ENCODE assay signal across 1 cellular context in genomic region chr2:216632952-216633615, GRCh38.
TF ChIP-seq lines count a peak whose summit lies in the region.

A gene with protein sequence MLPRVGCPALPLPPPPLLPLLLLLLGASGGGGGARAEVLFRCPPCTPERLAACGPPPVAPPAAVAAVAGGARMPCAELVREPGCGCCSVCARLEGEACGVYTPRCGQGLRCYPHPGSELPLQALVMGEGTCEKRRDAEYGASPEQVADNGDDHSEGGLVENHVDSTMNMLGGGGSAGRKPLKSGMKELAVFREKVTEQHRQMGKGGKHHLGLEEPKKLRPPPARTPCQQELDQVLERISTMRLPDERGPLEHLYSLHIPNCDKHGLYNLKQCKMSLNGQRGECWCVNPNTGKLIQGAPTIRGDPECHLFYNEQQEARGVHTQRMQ (plus strand): TSS chr2:216633420. CDS start chr2:216633524, 104 bp downstream.

TF ChIP-seq in WTC11, 78 proteins besides CTCF, POLR2A, EP300 and RAD21 (continued from another document and continues in another):
- no peak for TF ChIP-seq PRRX2 (CRISPR knock-in tag; IDR thresholded peaks at IDR 0.05)
- TF ChIP-seq RELA (CRISPR knock-in tag; IDR thresholded peaks at IDR 0.05; ENCODE audit: borderline replicate concordance), result no peak
- no peak for TF ChIP-seq TCF7 (CRISPR knock-in tag; IDR thresholded peaks at IDR 0.05; ENCODE audit: low read depth)
- TF ChIP-seq E2F1 (CRISPR knock-in tag; IDR thresholded peaks at IDR 0.05), result no peak
- TF ChIP-seq KAT7 (CRISPR knock-in tag; IDR thresholded peaks at IDR 0.05; ENCODE audit: borderline replicate concordance), result peak; percentile 50; the same call in 1 of the 2 replicates
- no peak for TF ChIP-seq GRHL2 (CRISPR knock-in tag; IDR thresholded peaks at IDR 0.05; ENCODE audit: insufficient replicate concordance, severe bottlenecking)
- TF ChIP-seq ZNF121 (CRISPR knock-in tag; IDR thresholded peaks at IDR 0.05), result no peak
- peak; percentile 57 for TF ChIP-seq FOXK1 (CRISPR knock-in tag; IDR thresholded peaks at IDR 0.05)
- TF ChIP-seq ZNF138 (CRISPR knock-in tag; conservative IDR thresholded peaks at IDR 0.05), result no peak
- TF ChIP-seq NFYB (CRISPR knock-in tag; conservative IDR thresholded peaks at IDR 0.05; ENCODE audit: low read depth), result no peak
- no peak for TF ChIP-seq CREB1 (CRISPR knock-in tag; IDR thresholded peaks at IDR 0.05)
- no peak for TF ChIP-seq ZNF263 (CRISPR knock-in tag; IDR thresholded peaks at IDR 0.05; ENCODE audit: low read depth)
- TF ChIP-seq ATF2 (CRISPR knock-in tag; IDR thresholded peaks at IDR 0.05; ENCODE audit: borderline replicate concordance, low read depth), result no peak
- 0 out of 2 replicates have a peak, but pooled peaks have one; percentile 29 for TF ChIP-seq E2F5 (CRISPR knock-in tag; IDR thresholded peaks at IDR 0.05)
- TF ChIP-seq ZNF219 (CRISPR knock-in tag; IDR thresholded peaks at IDR 0.05; ENCODE audit: borderline replicate concordance), result no peak
- no peak for TF ChIP-seq RORB (CRISPR knock-in tag; IDR thresholded peaks at IDR 0.05)
- TF ChIP-seq TP53 (CRISPR knock-in tag; IDR thresholded peaks at IDR 0.05), result no peak; the same call in 1 of the 2 replicates
- TF ChIP-seq, protein P1, sequence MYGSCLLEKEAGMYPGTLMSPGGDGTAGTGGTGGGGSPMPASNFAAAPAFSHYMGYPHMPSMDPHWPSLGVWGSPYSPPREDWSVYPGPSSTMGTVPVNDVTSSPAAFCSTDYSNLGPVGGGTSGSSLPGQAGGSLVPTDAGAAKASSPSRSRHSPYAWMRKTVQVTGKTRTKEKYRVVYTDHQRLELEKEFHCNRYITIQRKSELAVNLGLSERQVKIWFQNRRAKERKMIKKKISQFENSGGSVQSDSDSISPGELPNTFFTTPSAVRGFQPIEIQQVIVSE (CRISPR knock-in tag; IDR thresholded peaks at IDR 0.05; ENCODE audit: borderline replicate concordance), result no peak
- no peak for TF ChIP-seq ATF1 (CRISPR knock-in tag; IDR thresholded peaks at IDR 0.05)
- TF ChIP-seq, protein P2, sequence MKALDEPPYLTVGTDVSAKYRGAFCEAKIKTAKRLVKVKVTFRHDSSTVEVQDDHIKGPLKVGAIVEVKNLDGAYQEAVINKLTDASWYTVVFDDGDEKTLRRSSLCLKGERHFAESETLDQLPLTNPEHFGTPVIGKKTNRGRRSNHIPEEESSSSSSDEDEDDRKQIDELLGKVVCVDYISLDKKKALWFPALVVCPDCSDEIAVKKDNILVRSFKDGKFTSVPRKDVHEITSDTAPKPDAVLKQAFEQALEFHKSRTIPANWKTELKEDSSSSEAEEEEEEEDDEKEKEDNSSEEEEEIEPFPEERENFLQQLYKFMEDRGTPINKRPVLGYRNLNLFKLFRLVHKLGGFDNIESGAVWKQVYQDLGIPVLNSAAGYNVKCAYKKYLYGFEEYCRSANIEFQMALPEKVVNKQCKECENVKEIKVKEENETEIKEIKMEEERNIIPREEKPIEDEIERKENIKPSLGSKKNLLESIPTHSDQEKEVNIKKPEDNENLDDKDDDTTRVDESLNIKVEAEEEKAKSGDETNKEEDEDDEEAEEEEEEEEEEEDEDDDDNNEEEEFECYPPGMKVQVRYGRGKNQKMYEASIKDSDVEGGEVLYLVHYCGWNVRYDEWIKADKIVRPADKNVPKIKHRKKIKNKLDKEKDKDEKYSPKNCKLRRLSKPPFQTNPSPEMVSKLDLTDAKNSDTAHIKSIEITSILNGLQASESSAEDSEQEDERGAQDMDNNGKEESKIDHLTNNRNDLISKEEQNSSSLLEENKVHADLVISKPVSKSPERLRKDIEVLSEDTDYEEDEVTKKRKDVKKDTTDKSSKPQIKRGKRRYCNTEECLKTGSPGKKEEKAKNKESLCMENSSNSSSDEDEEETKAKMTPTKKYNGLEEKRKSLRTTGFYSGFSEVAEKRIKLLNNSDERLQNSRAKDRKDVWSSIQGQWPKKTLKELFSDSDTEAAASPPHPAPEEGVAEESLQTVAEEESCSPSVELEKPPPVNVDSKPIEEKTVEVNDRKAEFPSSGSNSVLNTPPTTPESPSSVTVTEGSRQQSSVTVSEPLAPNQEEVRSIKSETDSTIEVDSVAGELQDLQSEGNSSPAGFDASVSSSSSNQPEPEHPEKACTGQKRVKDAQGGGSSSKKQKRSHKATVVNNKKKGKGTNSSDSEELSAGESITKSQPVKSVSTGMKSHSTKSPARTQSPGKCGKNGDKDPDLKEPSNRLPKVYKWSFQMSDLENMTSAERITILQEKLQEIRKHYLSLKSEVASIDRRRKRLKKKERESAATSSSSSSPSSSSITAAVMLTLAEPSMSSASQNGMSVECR (CRISPR knock-in tag; IDR thresholded peaks at IDR 0.05; ENCODE audit: borderline replicate concordance), result no peak
- TF ChIP-seq IRF1 (CRISPR knock-in tag; IDR thresholded peaks at IDR 0.05), result peak; percentile 55; the same call in 1 of the 2 replicates
- no peak for TF ChIP-seq NR2C2 (CRISPR knock-in tag; IDR thresholded peaks at IDR 0.05)
- no peak for TF ChIP-seq GABPB1 (CRISPR knock-in tag; IDR thresholded peaks at IDR 0.05)
- TF ChIP-seq TEAD1 (CRISPR knock-in tag; IDR thresholded peaks at IDR 0.05), result 0 out of 2 replicates have a peak, but pooled peaks have one; percentile 16
- TF ChIP-seq HMGA2 (CRISPR knock-in tag; IDR thresholded peaks at IDR 0.05), result no peak
- TF ChIP-seq ZNF423 (CRISPR knock-in tag; IDR thresholded peaks at IDR 0.05), result no peak
- no peak for TF ChIP-seq IRF2 (CRISPR knock-in tag; IDR thresholded peaks at IDR 0.05; ENCODE audit: borderline replicate concordance, low read depth)
- peak; percentile 71 for TF ChIP-seq SP1 (CRISPR knock-in tag; conservative IDR thresholded peaks at IDR 0.05)
- no peak for TF ChIP-seq ESRRA (CRISPR knock-in tag; IDR thresholded peaks at IDR 0.05; ENCODE audit: borderline replicate concordance)
- TF ChIP-seq CREM (CRISPR knock-in tag; IDR thresholded peaks at IDR 0.05), result no peak; the same call in 1 of the 2 replicates
- TF ChIP-seq TEAD4 (CRISPR knock-in tag; IDR thresholded peaks at IDR 0.05), result no peak
- no peak for TF ChIP-seq EMX1 (CRISPR knock-in tag; IDR thresholded peaks at IDR 0.05)
- TF ChIP-seq ZNF532 (CRISPR knock-in tag; IDR thresholded peaks at IDR 0.05; ENCODE audit: borderline replicate concordance), result no peak
- TF ChIP-seq, protein P3, sequence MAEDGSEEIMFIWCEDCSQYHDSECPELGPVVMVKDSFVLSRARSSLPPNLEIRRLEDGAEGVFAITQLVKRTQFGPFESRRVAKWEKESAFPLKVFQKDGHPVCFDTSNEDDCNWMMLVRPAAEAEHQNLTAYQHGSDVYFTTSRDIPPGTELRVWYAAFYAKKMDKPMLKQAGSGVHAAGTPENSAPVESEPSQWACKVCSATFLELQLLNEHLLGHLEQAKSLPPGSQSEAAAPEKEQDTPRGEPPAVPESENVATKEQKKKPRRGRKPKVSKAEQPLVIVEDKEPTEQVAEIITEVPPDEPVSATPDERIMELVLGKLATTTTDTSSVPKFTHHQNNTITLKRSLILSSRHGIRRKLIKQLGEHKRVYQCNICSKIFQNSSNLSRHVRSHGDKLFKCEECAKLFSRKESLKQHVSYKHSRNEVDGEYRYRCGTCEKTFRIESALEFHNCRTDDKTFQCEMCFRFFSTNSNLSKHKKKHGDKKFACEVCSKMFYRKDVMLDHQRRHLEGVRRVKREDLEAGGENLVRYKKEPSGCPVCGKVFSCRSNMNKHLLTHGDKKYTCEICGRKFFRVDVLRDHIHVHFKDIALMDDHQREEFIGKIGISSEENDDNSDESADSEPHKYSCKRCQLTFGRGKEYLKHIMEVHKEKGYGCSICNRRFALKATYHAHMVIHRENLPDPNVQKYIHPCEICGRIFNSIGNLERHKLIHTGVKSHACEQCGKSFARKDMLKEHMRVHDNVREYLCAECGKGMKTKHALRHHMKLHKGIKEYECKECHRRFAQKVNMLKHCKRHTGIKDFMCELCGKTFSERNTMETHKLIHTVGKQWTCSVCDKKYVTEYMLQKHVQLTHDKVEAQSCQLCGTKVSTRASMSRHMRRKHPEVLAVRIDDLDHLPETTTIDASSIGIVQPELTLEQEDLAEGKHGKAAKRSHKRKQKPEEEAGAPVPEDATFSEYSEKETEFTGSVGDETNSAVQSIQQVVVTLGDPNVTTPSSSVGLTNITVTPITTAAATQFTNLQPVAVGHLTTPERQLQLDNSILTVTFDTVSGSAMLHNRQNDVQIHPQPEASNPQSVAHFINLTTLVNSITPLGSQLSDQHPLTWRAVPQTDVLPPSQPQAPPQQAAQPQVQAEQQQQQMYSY (CRISPR knock-in tag; IDR thresholded peaks at IDR 0.05), result no peak
- 0 out of 2 replicates have a peak, but pooled peaks have one; percentile 60 for TF ChIP-seq FOXP4 (CRISPR knock-in tag; IDR thresholded peaks at IDR 0.05)
- TF ChIP-seq SMAD3 (CRISPR knock-in tag; IDR thresholded peaks at IDR 0.05; ENCODE audit: borderline replicate concordance), result 0 out of 2 replicates have a peak, but pooled peaks have one; percentile 37
- no peak for TF ChIP-seq ZNF416 (CRISPR knock-in tag; IDR thresholded peaks at IDR 0.05)
- no peak for TF ChIP-seq NR1H2 (CRISPR knock-in tag; IDR thresholded peaks at IDR 0.05)
- no peak for TF ChIP-seq NR3C1 (CRISPR knock-in tag; conservative IDR thresholded peaks at IDR 0.05; ENCODE audit: low read depth)
- 0 out of 2 replicates have a peak, but pooled peaks have one; percentile 31 for TF ChIP-seq NFE2L1 (CRISPR knock-in tag; IDR thresholded peaks at IDR 0.05)
- TF ChIP-seq ZNF232 (CRISPR knock-in tag; IDR thresholded peaks at IDR 0.05), result no peak; the same call in 1 of the 2 replicates
